Comparison of ENCODE assay signal across 8 cellular contexts in genomic region chr12:38761111-38761510, GRCh38.
"Had no signal": no experiment of that assay in that cellular context is flagged by ENCODE, and none has a peak within 500 bp of the region (broad histone marks: within the 10 kb centered on the region; RNA-seq: fewer than 3 reads in every experiment).

No MANE protein-coding gene starts in this region.

- H3K4me3 ChIP-seq: HAP-1 had no signal

- DNase-seq: GOT3, H7, HFFc6 had no signal

- FAIRE-seq: HepG2 had no signal

- ATAC-seq: HCT116, HepG2 had no signal

- H3K4me3 Mint-ChIP-seq: HFFc6, IgD-negative memory B cell had no signal

- H3K27ac Mint-ChIP-seq: HFFc6, IgD-negative memory B cell had no signal

- H3K27me3 Mint-ChIP-seq: IgD-negative memory B cell had no signal

- H3K36me3 ChIP-seq: HAP-1 had no signal

- H3K27ac ChIP-seq: HL-60 had no signal

- H3K9me3 ChIP-seq: HAP-1 had no signal
